ENCODE assay signal across 1 cellular context in the genomic region with DNA sequence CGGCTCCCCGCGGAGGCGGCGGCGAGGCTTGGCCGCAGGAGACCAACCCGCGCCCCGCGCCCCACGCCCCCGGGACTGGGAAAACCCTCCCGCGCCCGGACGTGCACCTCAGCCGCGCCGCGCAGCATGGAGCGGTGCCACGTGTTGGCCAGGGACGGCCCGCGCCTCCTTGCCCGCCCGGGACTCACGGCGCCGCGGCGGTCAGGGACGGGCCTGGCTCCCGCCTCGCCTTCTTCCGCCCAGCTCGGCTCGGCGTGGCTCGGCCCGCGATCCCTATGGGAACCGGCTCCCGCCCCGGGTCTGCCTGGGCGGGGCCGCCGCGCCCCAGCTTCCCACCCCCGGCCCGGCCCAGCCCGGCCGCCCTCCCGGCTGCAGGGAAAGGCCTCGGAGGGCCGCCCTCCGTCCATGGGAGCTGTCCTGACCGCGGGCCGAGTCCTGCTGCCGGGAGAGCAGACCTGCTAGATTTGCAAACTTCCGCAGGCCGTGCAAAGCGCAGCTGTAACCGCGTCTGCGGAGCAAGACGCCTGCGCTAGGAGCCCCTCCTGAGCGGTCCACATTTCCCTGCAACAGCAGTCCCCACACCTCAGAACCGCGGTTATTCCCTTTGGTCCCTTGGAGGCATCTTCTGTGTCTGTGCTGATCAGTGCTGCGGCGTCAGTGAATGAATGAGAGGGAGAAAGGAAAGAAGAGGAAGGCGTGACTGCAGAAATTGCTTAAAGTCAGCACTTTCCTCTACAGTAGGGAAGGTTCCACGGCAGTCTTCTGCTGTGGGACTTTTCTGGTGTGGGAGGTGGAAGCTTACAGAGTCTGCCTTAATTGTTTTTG.
TF ChIP-seq lines count a peak whose summit lies in the region.

TSS of gene CDKL1 (minus strand) at position 246 of the 825 bp plus-strand sequence. CDS start 1,013 bp downstream, outside the sequence.

TF ChIP-seq in HepG2, 621 proteins besides CTCF, POLR2A, EP300 and RAD21 (continued from another document and continues in another):
- TF ChIP-seq, protein P1, sequence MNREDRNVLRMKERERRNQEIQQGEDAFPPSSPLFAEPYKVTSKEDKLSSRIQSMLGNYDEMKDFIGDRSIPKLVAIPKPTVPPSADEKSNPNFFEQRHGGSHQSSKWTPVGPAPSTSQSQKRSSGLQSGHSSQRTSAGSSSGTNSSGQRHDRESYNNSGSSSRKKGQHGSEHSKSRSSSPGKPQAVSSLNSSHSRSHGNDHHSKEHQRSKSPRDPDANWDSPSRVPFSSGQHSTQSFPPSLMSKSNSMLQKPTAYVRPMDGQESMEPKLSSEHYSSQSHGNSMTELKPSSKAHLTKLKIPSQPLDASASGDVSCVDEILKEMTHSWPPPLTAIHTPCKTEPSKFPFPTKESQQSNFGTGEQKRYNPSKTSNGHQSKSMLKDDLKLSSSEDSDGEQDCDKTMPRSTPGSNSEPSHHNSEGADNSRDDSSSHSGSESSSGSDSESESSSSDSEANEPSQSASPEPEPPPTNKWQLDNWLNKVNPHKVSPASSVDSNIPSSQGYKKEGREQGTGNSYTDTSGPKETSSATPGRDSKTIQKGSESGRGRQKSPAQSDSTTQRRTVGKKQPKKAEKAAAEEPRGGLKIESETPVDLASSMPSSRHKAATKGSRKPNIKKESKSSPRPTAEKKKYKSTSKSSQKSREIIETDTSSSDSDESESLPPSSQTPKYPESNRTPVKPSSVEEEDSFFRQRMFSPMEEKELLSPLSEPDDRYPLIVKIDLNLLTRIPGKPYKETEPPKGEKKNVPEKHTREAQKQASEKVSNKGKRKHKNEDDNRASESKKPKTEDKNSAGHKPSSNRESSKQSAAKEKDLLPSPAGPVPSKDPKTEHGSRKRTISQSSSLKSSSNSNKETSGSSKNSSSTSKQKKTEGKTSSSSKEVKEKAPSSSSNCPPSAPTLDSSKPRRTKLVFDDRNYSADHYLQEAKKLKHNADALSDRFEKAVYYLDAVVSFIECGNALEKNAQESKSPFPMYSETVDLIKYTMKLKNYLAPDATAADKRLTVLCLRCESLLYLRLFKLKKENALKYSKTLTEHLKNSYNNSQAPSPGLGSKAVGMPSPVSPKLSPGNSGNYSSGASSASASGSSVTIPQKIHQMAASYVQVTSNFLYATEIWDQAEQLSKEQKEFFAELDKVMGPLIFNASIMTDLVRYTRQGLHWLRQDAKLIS (CRISPR knock-in tag; IDR thresholded peaks at IDR 0.05): no peak
- no peak for TF ChIP-seq ZNF672 (CRISPR knock-in tag; IDR thresholded peaks at IDR 0.05)
- TF ChIP-seq NR2F1 (CRISPR knock-in tag; IDR thresholded peaks at IDR 0.05): no peak
- no peak for TF ChIP-seq XRCC5 (optimal IDR thresholded peaks at IDR 0.05; ENCODE audit: low read length)
- no peak for TF ChIP-seq TCF12 (IDR thresholded peaks at IDR 0.05)
- no peak for TF ChIP-seq TCF12 (CRISPR knock-in tag; IDR thresholded peaks at IDR 0.05)
- TF ChIP-seq ZNF652 (CRISPR knock-in tag; IDR thresholded peaks at IDR 0.05; ENCODE audit: borderline replicate concordance, low read depth): no peak
- TF ChIP-seq, protein P2, sequence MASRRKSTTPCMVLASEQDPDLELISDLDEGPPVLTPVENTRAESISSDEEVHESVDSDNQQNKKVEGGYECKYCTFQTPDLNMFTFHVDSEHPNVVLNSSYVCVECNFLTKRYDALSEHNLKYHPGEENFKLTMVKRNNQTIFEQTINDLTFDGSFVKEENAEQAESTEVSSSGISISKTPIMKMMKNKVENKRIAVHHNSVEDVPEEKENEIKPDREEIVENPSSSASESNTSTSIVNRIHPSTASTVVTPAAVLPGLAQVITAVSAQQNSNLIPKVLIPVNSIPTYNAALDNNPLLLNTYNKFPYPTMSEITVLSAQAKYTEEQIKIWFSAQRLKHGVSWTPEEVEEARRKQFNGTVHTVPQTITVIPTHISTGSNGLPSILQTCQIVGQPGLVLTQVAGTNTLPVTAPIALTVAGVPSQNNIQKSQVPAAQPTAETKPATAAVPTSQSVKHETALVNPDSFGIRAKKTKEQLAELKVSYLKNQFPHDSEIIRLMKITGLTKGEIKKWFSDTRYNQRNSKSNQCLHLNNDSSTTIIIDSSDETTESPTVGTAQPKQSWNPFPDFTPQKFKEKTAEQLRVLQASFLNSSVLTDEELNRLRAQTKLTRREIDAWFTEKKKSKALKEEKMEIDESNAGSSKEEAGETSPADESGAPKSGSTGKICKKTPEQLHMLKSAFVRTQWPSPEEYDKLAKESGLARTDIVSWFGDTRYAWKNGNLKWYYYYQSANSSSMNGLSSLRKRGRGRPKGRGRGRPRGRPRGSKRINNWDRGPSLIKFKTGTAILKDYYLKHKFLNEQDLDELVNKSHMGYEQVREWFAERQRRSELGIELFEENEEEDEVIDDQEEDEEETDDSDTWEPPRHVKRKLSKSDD (CRISPR knock-in tag; IDR thresholded peaks at IDR 0.05; ENCODE audit: low read depth): no peak
- TF ChIP-seq, protein P3, sequence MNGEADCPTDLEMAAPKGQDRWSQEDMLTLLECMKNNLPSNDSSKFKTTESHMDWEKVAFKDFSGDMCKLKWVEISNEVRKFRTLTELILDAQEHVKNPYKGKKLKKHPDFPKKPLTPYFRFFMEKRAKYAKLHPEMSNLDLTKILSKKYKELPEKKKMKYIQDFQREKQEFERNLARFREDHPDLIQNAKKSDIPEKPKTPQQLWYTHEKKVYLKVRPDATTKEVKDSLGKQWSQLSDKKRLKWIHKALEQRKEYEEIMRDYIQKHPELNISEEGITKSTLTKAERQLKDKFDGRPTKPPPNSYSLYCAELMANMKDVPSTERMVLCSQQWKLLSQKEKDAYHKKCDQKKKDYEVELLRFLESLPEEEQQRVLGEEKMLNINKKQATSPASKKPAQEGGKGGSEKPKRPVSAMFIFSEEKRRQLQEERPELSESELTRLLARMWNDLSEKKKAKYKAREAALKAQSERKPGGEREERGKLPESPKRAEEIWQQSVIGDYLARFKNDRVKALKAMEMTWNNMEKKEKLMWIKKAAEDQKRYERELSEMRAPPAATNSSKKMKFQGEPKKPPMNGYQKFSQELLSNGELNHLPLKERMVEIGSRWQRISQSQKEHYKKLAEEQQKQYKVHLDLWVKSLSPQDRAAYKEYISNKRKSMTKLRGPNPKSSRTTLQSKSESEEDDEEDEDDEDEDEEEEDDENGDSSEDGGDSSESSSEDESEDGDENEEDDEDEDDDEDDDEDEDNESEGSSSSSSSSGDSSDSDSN (CRISPR knock-in tag; IDR thresholded peaks at IDR 0.05): peak; percentile 91; the same call in 1 of the 2 replicates
- TF ChIP-seq KDM5B (CRISPR knock-in tag; IDR thresholded peaks at IDR 0.05; ENCODE audit: borderline replicate concordance): no peak; the same call in 1 of the 2 replicates
- TF ChIP-seq, protein P4, sequence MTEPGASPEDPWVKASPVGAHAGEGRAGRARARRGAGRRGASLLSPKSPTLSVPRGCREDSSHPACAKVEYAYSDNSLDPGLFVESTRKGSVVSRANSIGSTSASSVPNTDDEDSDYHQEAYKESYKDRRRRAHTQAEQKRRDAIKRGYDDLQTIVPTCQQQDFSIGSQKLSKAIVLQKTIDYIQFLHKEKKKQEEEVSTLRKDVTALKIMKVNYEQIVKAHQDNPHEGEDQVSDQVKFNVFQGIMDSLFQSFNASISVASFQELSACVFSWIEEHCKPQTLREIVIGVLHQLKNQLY (CRISPR knock-in tag; IDR thresholded peaks at IDR 0.05): no peak
- no peak for TF ChIP-seq DPF2 (CRISPR knock-in tag; IDR thresholded peaks at IDR 0.05; ENCODE audit: borderline replicate concordance, low read depth)
- TF ChIP-seq SMYD3 (CRISPR knock-in tag; IDR thresholded peaks at IDR 0.05): no peak
- peak; percentile 36; the same call in 1 of the 2 replicates for TF ChIP-seq THAP11 (CRISPR knock-in tag; IDR thresholded peaks at IDR 0.05)
- TF ChIP-seq ZNF205 (CRISPR knock-in tag; IDR thresholded peaks at IDR 0.05): no peak
- no peak for TF ChIP-seq ZNF513 (CRISPR knock-in tag; conservative IDR thresholded peaks at IDR 0.05)
- TF ChIP-seq MYC (CRISPR knock-in tag; IDR thresholded peaks at IDR 0.05; ENCODE audit: borderline replicate concordance): peak; percentile 96
- 0 out of 2 replicates have a peak, but pooled peaks have one; percentile 20 for TF ChIP-seq ARNTL (CRISPR knock-in tag; IDR thresholded peaks at IDR 0.05)
- TF ChIP-seq, protein P5, sequence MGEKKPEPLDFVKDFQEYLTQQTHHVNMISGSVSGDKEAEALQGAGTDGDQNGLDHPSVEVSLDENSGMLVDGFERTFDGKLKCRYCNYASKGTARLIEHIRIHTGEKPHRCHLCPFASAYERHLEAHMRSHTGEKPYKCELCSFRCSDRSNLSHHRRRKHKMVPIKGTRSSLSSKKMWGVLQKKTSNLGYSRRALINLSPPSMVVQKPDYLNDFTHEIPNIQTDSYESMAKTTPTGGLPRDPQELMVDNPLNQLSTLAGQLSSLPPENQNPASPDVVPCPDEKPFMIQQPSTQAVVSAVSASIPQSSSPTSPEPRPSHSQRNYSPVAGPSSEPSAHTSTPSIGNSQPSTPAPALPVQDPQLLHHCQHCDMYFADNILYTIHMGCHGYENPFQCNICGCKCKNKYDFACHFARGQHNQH (CRISPR knock-in tag; IDR thresholded peaks at IDR 0.05): no peak
- no peak for TF ChIP-seq ZNF180 (CRISPR knock-in tag; IDR thresholded peaks at IDR 0.05; ENCODE audit: borderline replicate concordance, low read depth)
- TF ChIP-seq, protein P6, sequence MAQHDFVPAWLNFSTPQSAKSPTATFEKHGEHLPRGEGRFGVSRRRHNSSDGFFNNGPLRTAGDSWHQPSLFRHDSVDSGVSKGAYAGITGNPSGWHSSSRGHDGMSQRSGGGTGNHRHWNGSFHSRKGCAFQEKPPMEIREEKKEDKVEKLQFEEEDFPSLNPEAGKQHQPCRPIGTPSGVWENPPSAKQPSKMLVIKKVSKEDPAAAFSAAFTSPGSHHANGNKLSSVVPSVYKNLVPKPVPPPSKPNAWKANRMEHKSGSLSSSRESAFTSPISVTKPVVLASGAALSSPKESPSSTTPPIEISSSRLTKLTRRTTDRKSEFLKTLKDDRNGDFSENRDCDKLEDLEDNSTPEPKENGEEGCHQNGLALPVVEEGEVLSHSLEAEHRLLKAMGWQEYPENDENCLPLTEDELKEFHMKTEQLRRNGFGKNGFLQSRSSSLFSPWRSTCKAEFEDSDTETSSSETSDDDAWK (CRISPR knock-in tag; IDR thresholded peaks at IDR 0.05): no peak
- TF ChIP-seq CCDC6 (CRISPR knock-in tag; IDR thresholded peaks at IDR 0.05): peak; percentile 88
- TF ChIP-seq ZNF614 (CRISPR knock-in tag; IDR thresholded peaks at IDR 0.05; ENCODE audit: borderline replicate concordance): no peak
- TF ChIP-seq ZNF44 (CRISPR knock-in tag; IDR thresholded peaks at IDR 0.05): peak; percentile 42; the same call in 1 of the 2 replicates
- no peak for TF ChIP-seq REPIN1 (CRISPR knock-in tag; IDR thresholded peaks at IDR 0.05; ENCODE audit: borderline replicate concordance, low read depth)
- TF ChIP-seq DZIP1 (CRISPR knock-in tag; IDR thresholded peaks at IDR 0.05): peak; percentile 67; the same call in 1 of the 2 replicates
- TF ChIP-seq PHB2 (IDR thresholded peaks at IDR 0.05; ENCODE audit: partially characterized antibody): no peak
- TF ChIP-seq ELF4 (CRISPR knock-in tag; IDR thresholded peaks at IDR 0.05; ENCODE audit: borderline replicate concordance): no peak
- no peak for TF ChIP-seq ZNF850 (CRISPR knock-in tag; conservative IDR thresholded peaks at IDR 0.05)
- TF ChIP-seq ZFP41 (CRISPR knock-in tag; IDR thresholded peaks at IDR 0.05; ENCODE audit: borderline replicate concordance): no peak
- 0 out of 2 replicates have a peak, but pooled peaks have one; percentile 21 for TF ChIP-seq ZSCAN12 (CRISPR knock-in tag; IDR thresholded peaks at IDR 0.05)
- TF ChIP-seq ZNF576 (CRISPR knock-in tag; IDR thresholded peaks at IDR 0.05): no peak
- TF ChIP-seq RFX1 (IDR thresholded peaks at IDR 0.05): no peak
- no peak for TF ChIP-seq ZBTB7A (CRISPR knock-in tag; IDR thresholded peaks at IDR 0.05)
- TF ChIP-seq SP140L (CRISPR knock-in tag; IDR thresholded peaks at IDR 0.05; ENCODE audit: borderline replicate concordance): no peak
- no peak for TF ChIP-seq ZNF660 (CRISPR knock-in tag; IDR thresholded peaks at IDR 0.05; ENCODE audit: borderline replicate concordance, low read depth)
- peak; percentile 95 for TF ChIP-seq ZFY (CRISPR knock-in tag; IDR thresholded peaks at IDR 0.05)
- TF ChIP-seq ZNF382 (CRISPR knock-in tag; IDR thresholded peaks at IDR 0.05; ENCODE audit: borderline replicate concordance): no peak
- TF ChIP-seq RBFOX2 (IDR thresholded peaks at IDR 0.05; ENCODE audit: low read depth, low read length): peak; percentile 76
- peak; percentile 86; the same call in 1 of the 2 replicates for TF ChIP-seq KLF12 (CRISPR knock-in tag; IDR thresholded peaks at IDR 0.05; ENCODE audit: borderline replicate concordance)
- no peak for TF ChIP-seq TARDBP (CRISPR knock-in tag; IDR thresholded peaks at IDR 0.05)
- TF ChIP-seq ZBTB1 (CRISPR knock-in tag; IDR thresholded peaks at IDR 0.05; ENCODE audit: borderline replicate concordance): no peak
- no peak for TF ChIP-seq NR3C1 (CRISPR knock-in tag; IDR thresholded peaks at IDR 0.05)
- no peak for TF ChIP-seq ZNF460 (CRISPR knock-in tag; IDR thresholded peaks at IDR 0.05; ENCODE audit: borderline replicate concordance)
- TF ChIP-seq ZNF431 (CRISPR knock-in tag; IDR thresholded peaks at IDR 0.05; ENCODE audit: borderline replicate concordance, low read depth): no peak
- no peak for TF ChIP-seq ZNF543 (CRISPR knock-in tag; IDR thresholded peaks at IDR 0.05)
